Comparison of ENCODE assay signal across 22 cellular contexts in the genomic region with DNA sequence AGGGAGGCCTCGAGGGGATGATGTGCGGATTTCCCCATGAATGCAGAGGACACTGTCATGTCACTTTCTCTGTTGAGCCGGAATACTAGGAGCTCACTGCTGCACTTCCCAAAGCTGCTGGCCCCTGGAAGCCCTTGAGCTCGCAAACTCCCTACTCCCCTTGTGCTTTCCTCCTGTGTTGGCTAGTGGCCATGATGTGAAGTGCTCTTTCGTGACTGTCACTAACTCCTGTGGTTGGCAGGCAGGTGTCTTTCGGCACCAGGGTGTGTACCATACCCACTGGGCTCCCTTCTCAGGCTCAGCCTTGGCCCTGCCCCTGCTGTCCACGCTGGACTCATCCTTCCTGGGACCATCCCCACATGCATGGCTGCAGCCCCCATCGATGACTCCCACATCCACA.
DNase-seq lines count a peak whose midpoint lies in the region; ATAC-seq and TF ChIP-seq lines count a peak whose summit lies in the region.
"Had no signal": no experiment of that assay in that cellular context is flagged by ENCODE, and none has a peak within 500 bp of the region (broad histone marks: within the 10 kb centered on the region; RNA-seq: fewer than 3 reads in every experiment).

No MANE protein-coding gene starts in this region.

- TF ChIP-seq CTCF in left ventricle myocardium inferior (IDR thresholded peaks at IDR 0.05; ENCODE audit: borderline replicate concordance) (no peak), thyroid gland (IDR thresholded peaks at IDR 0.05) (no peak)

- 71 to 76% methylated on average over 7 to 8 of the region's 8 CpGs for WGBS in thyroid gland, 2 donors

- DNase-seq in DMS53 (lab: John Stamatoyannopoulos, UW) (peak; percentile 9), DMS53 treated with DMSO at 0.1 percent for 48 hours (lab: John Stamatoyannopoulos, UW; ENCODE audit: unreplicated experiment) (no peak), Right ventricle myocardium inferior (ENCODE audit: missing footprints) (no peak), left ventricle myocardium inferior (no peak), thyroid gland (peak; percentile 67 to 72)
- DNase-seq: 8988T; activated CD4-positive, alpha-beta T cell treated with anti-CD3 and anti-CD28 coated beads for 4 hours; adrenal gland; colonic mucosa; esophagus squamous epithelium; Kasumi-1; kidney; NCI-H1048; NCI-H2171; NCI-H774; stimulated activated naive CD4-positive, alpha-beta T cell had no signal

- no peak for TF ChIP-seq POLR2A in thyroid gland (IDR thresholded peaks at IDR 0.05)

- H3K27me3 ChIP-seq in left ventricle myocardium inferior (ENCODE audit: low read depth): no peaks in the 10 kb centered on the region
- H3K27me3 ChIP-seq in thyroid gland: no peaks in the 10 kb centered on the region
- H3K27me3 ChIP-seq: adrenal gland, breast epithelium, colonic mucosa, esophagus squamous epithelium, tibial nerve had no signal

- H3K27ac ChIP-seq in left ventricle myocardium inferior (replicated peaks) (no peak overlapping the region), angular gyrus (ENCODE audit: low read depth, low read length) (peak overlapping the region; percentile 49), thyroid gland (no peak overlapping the region)
- H3K27ac ChIP-seq: adrenal gland, breast epithelium, colonic mucosa, esophagus squamous epithelium, tibial nerve had no signal

- no peak overlapping the region for H3K4me3 ChIP-seq in left ventricle myocardium inferior
- H3K4me3 ChIP-seq in thyroid gland (replicated peaks in 1 of 3): no peak overlapping the region
- H3K4me3 ChIP-seq: adrenal gland, breast epithelium, colonic mucosa, esophagus squamous epithelium, smooth muscle cell, tibial nerve had no signal

- no peaks in the 10 kb centered on the region for H3K9me3 ChIP-seq in left ventricle myocardium inferior (replicated peaks)
- H3K9me3 ChIP-seq in thyroid gland: no peaks in the 10 kb centered on the region
- H3K9me3 ChIP-seq: adrenal gland, breast epithelium, colonic mucosa, esophagus squamous epithelium, tibial nerve had no signal

- ATAC-seq in Right ventricle myocardium inferior (peak; percentile 29), GM21360 (IDR thresholded peaks at IDR 0.05; ENCODE audit: unreplicated experiment) (no peak), HG03439 (IDR thresholded peaks at IDR 0.05; ENCODE audit: unreplicated experiment) (no peak)

- peaks cover 99% of the 10 kb centered on the region for H3K36me3 ChIP-seq in left ventricle myocardium inferior
- peaks cover 62 to 65% of the 10 kb centered on the region in 2 donors for H3K36me3 ChIP-seq in thyroid gland
- H3K36me3 ChIP-seq: colonic mucosa had no signal

- peaks cover 8% of the 10 kb centered on the region for H3K4me1 ChIP-seq in left ventricle myocardium inferior
- H3K4me1 ChIP-seq in thyroid gland: no peaks in the 10 kb centered on the region
- H3K4me1 ChIP-seq: adrenal gland, breast epithelium, colonic mucosa, esophagus squamous epithelium, tibial nerve had no signal

- intact Hi-C loops in Right ventricle myocardium inferior (cut with DNase I): no loop called here
- intact Hi-C loops in left ventricle myocardium inferior (cut with micrococcal nuclease): no loop called here
- intact Hi-C loops in thyroid gland (cut with DNase I): no loop called here

Comparison
In these comparisons a context has a peak if more than half of its experiments do, and no peak if none do; other contexts are left out.
1. DNase-seq: peak in DMS53 (single experiment) and thyroid gland (2 of 2); none in DMS53 treated with DMSO at 0.1 percent for 48 hours (single experiment), Right ventricle myocardium inferior (single experiment) and left ventricle myocardium inferior (single experiment).